In genomic region chr14:21092147-21093011, GRCh38 we compare ENCODE assay signal across 8 cellular contexts. TPM values are rescaled to one million over a fixed set of nuclear protein-coding genes. Genes with fewer than 3 reads are reported as not detected.
A peak's percentile ranks its signal among the peaks of the same experiment; 100 is the strongest.
DNase-seq lines count a peak whose midpoint lies in the region; ATAC-seq and TF ChIP-seq lines count a peak whose summit lies in the region.

No MANE protein-coding gene starts in this region.

- H3K9me3 Mint-ChIP-seq in brain = peaks cover 0 to 10% (median 0%) of the 10 kb centered on the region in 5 experiments

- H3K4me3 ChIP-seq in GM06990 (replicated peaks; ENCODE audit: low read depth, low read length) = no peak overlapping the region

- peak overlapping the region; percentile 58 to 99 (median 90) for H3K27ac Mint-ChIP-seq in brain

- H3K27me3 Mint-ChIP-seq in brain = peaks cover 4% of the 10 kb centered on the region

- DNase-seq in GM06990 (ENCODE audit: extremely low read depth, insufficient read length) (peak; percentile 85), KG1 (lab: John Stamatoyannopoulos, UW) (peak; percentile 38), UCSD-AML1 (lab: John Stamatoyannopoulos, UW; ENCODE audit: unreplicated experiment) (peak; percentile 83), inferior parietal cortex (ENCODE audit: extremely low spot score) (peak; percentile 63), DMS153 treated with DMSO at 0.1 percent for 48 hours (lab: John Stamatoyannopoulos, UW; ENCODE audit: unreplicated experiment) (no peak)
- peak; percentile 85 to 95 (median 86) for DNase-seq in stimulated activated CD4-positive, alpha-beta T cell treated with anti-CD3 and anti-CD28 coated beads, Interleukin-1b, Interleukin-23, amount 100 ng/mL, for 24 hours (ENCODE audit: low read depth in 4 of 4, low spot score in 1 of 4)

- TF ChIP-seq CTCF in GM06990 (IDR thresholded peaks at IDR 0.05; ENCODE audit: insufficient read depth, low read length, poor library complexity, severe bottlenecking) = peak; percentile 100
- peak; percentile 100 for TF ChIP-seq CTCF in brain (conservative IDR thresholded peaks at IDR 0.05)

- H3K4me3 Mint-ChIP-seq in brain = peak overlapping the region in 2 of 5 experiments; percentile 29 to 94

- H3K36me3 ChIP-seq in GM06990 (ENCODE audit: control insufficient read depth, insufficient read depth, low read length) = no peaks in the 10 kb centered on the region

- H3K27me3 ChIP-seq in GM06990 (replicated peaks; ENCODE audit: control insufficient read depth, insufficient read depth, low read length) = no peaks in the 10 kb centered on the region

- ATAC-seq in GM21717 (IDR thresholded peaks at IDR 0.05; ENCODE audit: unreplicated experiment) = peak; percentile 62

- peaks cover 49% of the 10 kb centered on the region for H3K36me3 Mint-ChIP-seq in brain

- peaks cover 80% of the 10 kb centered on the region for H3K4me1 Mint-ChIP-seq in brain

RNA-seq across cellular contexts. Expression of gene ZNF219, which starts 6.1 kb away (rescaled TPM):
- 49.4 TPM for polyA plus RNA-seq in brain (ENCODE audit: insufficient read depth, low read depth, low replicate concordance)

RNA-seq across cellular contexts. Expression of gene TMEM253, which starts 8.5 kb away (rescaled TPM):
- polyA plus RNA-seq in brain (ENCODE audit: insufficient read depth, low read depth, low replicate concordance) = 0.29 TPM

RNA-seq across cellular contexts. Expression of gene ARHGEF40, which starts 22.3 kb away (rescaled TPM):
- 21.3 TPM for polyA plus RNA-seq in brain (ENCODE audit: insufficient read depth, low read depth, low replicate concordance)

RNA-seq across cellular contexts. Expression of gene RNASE8, which starts 34.8 kb away (rescaled TPM):
- polyA plus RNA-seq in brain (ENCODE audit: insufficient read depth, low read depth, low replicate concordance) = not detected

RNA-seq across cellular contexts. Expression of gene RNASE7, which starts 50.2 kb away (rescaled TPM):
- not detected for polyA plus RNA-seq in brain (ENCODE audit: insufficient read depth, low read depth, low replicate concordance)
